Comparison of ENCODE assay signal across 38 cellular contexts in genomic region chr1:51392241-51392640, GRCh38.
"Had no signal": no experiment of that assay in that cellular context is flagged by ENCODE, and none has a peak within 500 bp of the region (broad histone marks: within the 10 kb centered on the region; RNA-seq: fewer than 3 reads in every experiment).

No MANE protein-coding gene starts in this region.

- H3K27ac Mint-ChIP-seq: activated naive CD4-positive, alpha-beta T cell treated with anti-CD3 and anti-CD28 coated beads for 36 hours; activated naive CD4-positive, alpha-beta T cell treated with anti-CD3 and anti-CD28 coated beads, Interleukin-2, amount 10 ng/mL, durations not matched to agents 7 days and 5 days; activated naive CD4-positive, alpha-beta T cell treated with anti-CD3 and anti-CD28 coated beads, Interleukin-2, amount 50 U/mL, for 24 hours; activated naive CD4-positive, alpha-beta T cell treated with anti-CD3 and anti-CD28 coated beads, Interleukin-2, amount 50 U/mL, for 72 hours; activated naive CD8-positive, alpha-beta T cell; activated naive CD8-positive, alpha-beta T cell treated with anti-CD3 and anti-CD28 coated beads for 36 hours; activated naive CD8-positive, alpha-beta T cell treated with anti-CD3 and anti-CD28 coated beads, Interleukin-2, amount 10 ng/mL, durations not matched to agents 7 days and 5 days; activated naive CD8-positive, alpha-beta T cell treated with anti-CD3 and anti-CD28 coated beads, Interleukin-2, amount 50 U/mL, for 24 hours; activated T-cell treated with anti-CD3 and anti-CD28 coated beads, Interleukin-2, amount 50 U/mL, for 24 hours; activated T-cell treated with anti-CD3 and anti-CD28 coated beads, Interleukin-2, amount 50 U/mL, for 72 hours; activated T-helper 1 cell treated with anti-CD3 and anti-CD28 coated beads, Interleukin-12 subunit alpha, Interleukin-12 subunit beta, Interleukin-2, Interleukin-4 antibody, amounts not matched to agents 30 ng/mL and 10 ng/mL and 1 ng/mL, durations not matched to agents 14 hours and 24 hours and 36 hours; activated T-helper 17 cell treated with anti-CD3 and anti-CD28 coated beads, Interleukin-2, amount 50 U/mL, for 72 hours; activated T-helper 2 cell treated with anti-CD3 and anti-CD28 coated beads, Interferon-gamma antibody, Interleukin-2, Interleukin-4, amounts not matched to agents 10 μg/mL and 5 μg/mL and 100 μg/mL, durations not matched to agents 14 hours and 24 hours and 36 hours; brain had no signal

- H3K9me3 Mint-ChIP-seq: activated naive CD4-positive, alpha-beta T cell treated with anti-CD3 and anti-CD28 coated beads, Interleukin-2, amount 10 ng/mL, durations not matched to agents 7 days and 5 days; activated naive CD4-positive, alpha-beta T cell treated with anti-CD3 and anti-CD28 coated beads, Interleukin-2, amount 50 U/mL, for 24 hours; activated naive CD4-positive, alpha-beta T cell treated with anti-CD3 and anti-CD28 coated beads, Interleukin-2, amount 50 U/mL, for 72 hours; activated naive CD8-positive, alpha-beta T cell treated with anti-CD3 and anti-CD28 coated beads, Interleukin-2, amount 50 U/mL, for 24 hours; activated T-helper 1 cell treated with anti-CD3 and anti-CD28 coated beads, Interleukin-12 subunit alpha, Interleukin-12 subunit beta, Interleukin-2, Interleukin-4 antibody, amounts not matched to agents 30 ng/mL and 10 ng/mL and 1 ng/mL, durations not matched to agents 14 hours and 24 hours and 36 hours; activated T-helper 17 cell treated with anti-CD3 and anti-CD28 coated beads, Interleukin-2, amount 50 U/mL, for 72 hours; activated T-helper 2 cell treated with anti-CD3 and anti-CD28 coated beads, Interferon-gamma antibody, Interleukin-2, Interleukin-4, amounts not matched to agents 10 μg/mL and 5 μg/mL and 100 μg/mL, durations not matched to agents 14 hours and 24 hours and 36 hours had no signal

- H3K27me3 Mint-ChIP-seq: activated naive CD4-positive, alpha-beta T cell treated with anti-CD3 and anti-CD28 coated beads, Interleukin-2, amount 10 ng/mL, durations not matched to agents 7 days and 5 days; activated naive CD4-positive, alpha-beta T cell treated with anti-CD3 and anti-CD28 coated beads, Interleukin-2, amount 50 U/mL, for 24 hours; activated naive CD8-positive, alpha-beta T cell; activated naive CD8-positive, alpha-beta T cell treated with anti-CD3 and anti-CD28 coated beads for 36 hours; activated naive CD8-positive, alpha-beta T cell treated with anti-CD3 and anti-CD28 coated beads, Interleukin-2, amount 10 ng/mL, durations not matched to agents 7 days and 5 days; activated naive CD8-positive, alpha-beta T cell treated with anti-CD3 and anti-CD28 coated beads, Interleukin-2, amount 50 U/mL, for 24 hours; activated T-cell treated with anti-CD3 and anti-CD28 coated beads, Interleukin-2, amount 50 U/mL, for 24 hours; activated T-helper 17 cell treated with anti-CD3 and anti-CD28 coated beads, Interleukin-2, amount 50 U/mL, for 72 hours; brain had no signal

- FAIRE-seq: bronchial epithelial cell had no signal

- H3K27ac ChIP-seq: adrenal gland, ascending aorta, body of pancreas, brain microvascular endothelial cell, breast epithelium, cardiac muscle cell had no signal

- ATAC-seq: activated naive CD4-positive, alpha-beta T cell treated with anti-CD3 and anti-CD28 coated beads, Interleukin-2, amount 50 U/mL, for 72 hours; activated naive CD8-positive, alpha-beta T cell treated with anti-CD3 and anti-CD28 coated beads, Interleukin-2, amount 50 U/mL, for 24 hours; activated T-cell treated with anti-CD3 and anti-CD28 coated beads, Interleukin-2, amount 50 U/mL, for 4 hours; activated T-cell treated with anti-CD3 and anti-CD28 coated beads, Interleukin-2, amount 50 U/mL, for 72 hours; activated T-helper 17 cell treated with anti-CD3 and anti-CD28 coated beads, Interleukin-2, amount 50 U/mL, for 72 hours; body of pancreas had no signal

- H3K9me3 ChIP-seq: adrenal gland, ascending aorta, body of pancreas, breast epithelium had no signal

- H3K4me3 Mint-ChIP-seq: activated naive CD4-positive, alpha-beta T cell treated with anti-CD3 and anti-CD28 coated beads for 36 hours; activated naive CD4-positive, alpha-beta T cell treated with anti-CD3 and anti-CD28 coated beads, Interleukin-2, amount 10 ng/mL, durations not matched to agents 7 days and 5 days; activated naive CD4-positive, alpha-beta T cell treated with anti-CD3 and anti-CD28 coated beads, Interleukin-2, amount 50 U/mL, for 24 hours; activated naive CD8-positive, alpha-beta T cell; activated naive CD8-positive, alpha-beta T cell treated with anti-CD3 and anti-CD28 coated beads for 36 hours; activated naive CD8-positive, alpha-beta T cell treated with anti-CD3 and anti-CD28 coated beads, Interleukin-2, amount 10 ng/mL, durations not matched to agents 7 days and 5 days; activated naive CD8-positive, alpha-beta T cell treated with anti-CD3 and anti-CD28 coated beads, Interleukin-2, amount 50 U/mL, for 24 hours; activated T-cell treated with anti-CD3 and anti-CD28 coated beads, Interleukin-2, amount 50 U/mL, for 24 hours; activated T-cell treated with anti-CD3 and anti-CD28 coated beads, Interleukin-2, amount 50 U/mL, for 4 hours; activated T-cell treated with anti-CD3 and anti-CD28 coated beads, Interleukin-2, amount 50 U/mL, for 72 hours; activated T-helper 1 cell treated with anti-CD3 and anti-CD28 coated beads, Interleukin-12 subunit alpha, Interleukin-12 subunit beta, Interleukin-2, Interleukin-4 antibody, amounts not matched to agents 30 ng/mL and 10 ng/mL and 1 ng/mL, durations not matched to agents 14 hours and 24 hours and 36 hours; activated T-helper 17 cell treated with anti-CD3 and anti-CD28 coated beads, Interleukin-2, amount 50 U/mL, for 72 hours; brain had no signal

- H3K4me1 ChIP-seq: adrenal gland, ascending aorta, body of pancreas, breast epithelium had no signal

- H3K36me3 ChIP-seq: breast epithelium had no signal

- H3K27me3 ChIP-seq: adrenal gland, ascending aorta, body of pancreas, brain microvascular endothelial cell, breast epithelium, cardiac muscle cell had no signal

- DNase-seq: activated effector memory CD4-positive, alpha-beta T cell treated with anti-CD3 and anti-CD28 coated beads, Interleukin-2, amount 50 U/mL, for 16 hours; activated effector memory CD4-positive, alpha-beta T cell treated with Interleukin-2 at 50 U/mL for 16 hours; activated gamma-delta T cell; activated gamma-delta T cell treated with Interleukin-2 at 50 U/mL for 16 hours; activated naive CD4-positive, alpha-beta T cell; activated naive CD4-positive, alpha-beta T cell treated with anti-CD3 and anti-CD28 coated beads for 36 hours; activated naive CD4-positive, alpha-beta T cell treated with anti-CD3 and anti-CD28 coated beads, Interleukin-2, amount 10 ng/mL, durations not matched to agents 7 days and 5 days; activated naive CD4-positive, alpha-beta T cell treated with anti-CD3 and anti-CD28 coated beads, Interleukin-2, amount 50 U/mL, for 16 hours; activated naive CD4-positive, alpha-beta T cell treated with Interleukin-2 at 50 U/mL for 16 hours; activated naive CD8-positive, alpha-beta T cell treated with anti-CD3 and anti-CD28 coated beads for 36 hours; activated naive CD8-positive, alpha-beta T cell treated with anti-CD3 and anti-CD28 coated beads, Interleukin-2, amount 10 ng/mL, durations not matched to agents 7 days and 5 days; activated naive CD8-positive, alpha-beta T cell treated with anti-CD3 and anti-CD28 coated beads, Interleukin-2, amount 50 U/mL, for 24 hours; activated T-cell treated with anti-CD3 and anti-CD28 coated beads, Interleukin-2, amount 50 U/mL, for 1 hour; activated T-cell treated with anti-CD3 and anti-CD28 coated beads, Interleukin-2, amount 50 U/mL, for 24 hours; activated T-cell treated with anti-CD3 and anti-CD28 coated beads, Interleukin-2, amount 50 U/mL, for 4 hours; activated T-cell treated with anti-CD3 and anti-CD28 coated beads, Interleukin-2, amount 50 U/mL, for 48 hours; activated T-cell treated with anti-CD3 and anti-CD28 coated beads, Interleukin-2, amount 50 U/mL, for 72 hours; adrenal gland; amniotic stem cell; amygdala; anterior cingulate cortex; aorta; body of pancreas; brain microvascular endothelial cell; caudate nucleus; central memory CD4-positive, alpha-beta T cell; cerebellar nuclear complex had no signal

- H3K4me1 Mint-ChIP-seq: activated naive CD4-positive, alpha-beta T cell treated with anti-CD3 and anti-CD28 coated beads, Interleukin-2, amount 10 ng/mL, durations not matched to agents 7 days and 5 days; activated naive CD4-positive, alpha-beta T cell treated with anti-CD3 and anti-CD28 coated beads, Interleukin-2, amount 50 U/mL, for 24 hours; activated naive CD8-positive, alpha-beta T cell treated with anti-CD3 and anti-CD28 coated beads for 36 hours; activated naive CD8-positive, alpha-beta T cell treated with anti-CD3 and anti-CD28 coated beads, Interleukin-2, amount 10 ng/mL, durations not matched to agents 7 days and 5 days; activated naive CD8-positive, alpha-beta T cell treated with anti-CD3 and anti-CD28 coated beads, Interleukin-2, amount 50 U/mL, for 24 hours; activated T-helper 17 cell treated with anti-CD3 and anti-CD28 coated beads, Interleukin-2, amount 50 U/mL, for 72 hours; brain had no signal

- H3K4me3 ChIP-seq: adrenal gland, ascending aorta, body of pancreas, breast epithelium, cardiac muscle cell had no signal
